Comparison of ENCODE assay signal across 19 cellular contexts in genomic region chr15:71259866-71260265, GRCh38.
"Had no signal": no experiment of that assay in that cellular context is flagged by ENCODE, and none has a peak within 500 bp of the region (broad histone marks: within the 10 kb centered on the region; RNA-seq: fewer than 3 reads in every experiment).

No MANE protein-coding gene starts in this region.

- H3K27me3 ChIP-seq: MG63, SJSA1 had no signal

- H3K27ac ChIP-seq: SJSA1, SK-N-MC had no signal

- H3K4me1 ChIP-seq: SJSA1 had no signal

- H3K9me3 ChIP-seq: SJSA1 had no signal

- H3K4me3 ChIP-seq: MG63, SJSA1, SK-N-MC had no signal

- DNase-seq: IMR-90, Karpas-422, KG1, MG63, NCI-H1092, NCI-H1105 treated with DMSO at 0.1 percent for 48 hours, NCI-H1417 treated with DMSO at 0.1 percent for 48 hours, NCI-H1694, NCI-H187 treated with DMSO at 0.1 percent for 48 hours, NCI-H2081, NCI-H2107, NCI-H2171, NCI-H524, NCI-H526 treated with DMSO at 0.1 percent for 48 hours, NCI-H774, PC-3, SHP77 treated with DMSO at 0.1 percent for 48 hours had no signal
